In the genomic region with DNA sequence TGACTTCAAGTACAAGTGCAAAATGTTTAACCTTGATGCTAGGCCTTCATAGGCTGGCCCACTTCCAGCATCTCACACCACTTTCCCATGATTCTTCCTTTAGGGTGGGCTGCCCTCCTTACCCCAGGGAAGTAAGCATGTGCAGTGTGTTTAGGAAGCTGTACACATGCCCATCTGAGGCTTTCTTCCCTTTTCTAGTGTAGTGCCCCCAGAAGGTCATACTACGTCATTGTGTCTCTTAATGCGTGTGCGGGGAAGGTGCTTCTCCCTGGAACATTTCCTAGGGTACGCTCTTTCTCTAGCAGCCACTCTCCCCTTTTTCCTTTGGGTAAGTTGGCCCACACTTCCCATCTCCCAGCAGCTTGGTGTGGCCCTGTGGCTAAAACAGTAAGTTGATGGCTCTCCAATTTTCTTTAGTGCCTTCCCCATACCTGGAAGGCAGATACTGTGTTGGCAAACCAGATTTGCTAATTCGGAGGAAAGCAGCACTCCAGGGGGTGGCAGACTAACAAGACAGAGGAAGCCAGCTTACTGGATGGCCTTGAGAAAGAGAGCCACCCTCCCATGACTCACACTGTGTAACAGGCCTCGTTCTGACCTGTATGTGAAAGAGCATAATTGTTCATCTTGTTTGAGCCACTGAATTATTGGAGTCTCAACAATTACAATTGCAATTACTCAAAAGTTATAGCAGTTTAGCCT, we compare ENCODE assay signal across 9 cellular contexts. TPM values are rescaled to one million over a fixed set of nuclear protein-coding genes. Genes with fewer than 3 reads are reported as not detected.
DNase-seq lines count a peak whose midpoint lies in the region; ATAC-seq and TF ChIP-seq lines count a peak whose summit lies in the region.
"Had no signal": no experiment of that assay in that cellular context is flagged by ENCODE, and none has a peak within 500 bp of the region (broad histone marks: within the 10 kb centered on the region; RNA-seq: fewer than 3 reads in every experiment).

No MANE protein-coding gene starts in this region.

- ATAC-seq in gastroesophageal sphincter (no peak), GM21619 (IDR thresholded peaks at IDR 0.05; ENCODE audit: unreplicated experiment) (no peak)

- H3K4me1 ChIP-seq in HUES6 (ENCODE audit: control insufficient read depth, insufficient read depth, low read length) (peaks cover 45% of the 10 kb centered on the region), gastroesophageal sphincter (no peaks in the 10 kb centered on the region)

- peak; percentile 82 for DNase-seq in AG10803 (ENCODE audit: low read depth)
- DNase-seq in WERI-Rb-1 = peak; percentile 41
- DNase-seq in kidney tubule cell (ENCODE audit: low spot score) = peak; percentile 87
- DNase-seq in GM19238 (ENCODE audit: insufficient read length, low spot score) = no peak
- DNase-seq in NCI-H748 (lab: John Stamatoyannopoulos, UW; ENCODE audit: unreplicated experiment) = no peak
- DNase-seq: NCI-H2029 treated with DMSO at 0.1 percent for 48 hours had no signal

- TF ChIP-seq CTCF in AG10803 (conservative IDR thresholded peaks at IDR 0.05; ENCODE audit: low read length) (peak; percentile 27), WERI-Rb-1 (IDR thresholded peaks at IDR 0.05; ENCODE audit: low read depth, low read length) (peak; percentile 16; the same call in 1 of the 2 replicates), gastroesophageal sphincter (IDR thresholded peaks at IDR 0.05) (no peak)

- H3K9me3 ChIP-seq in HUES6 (ENCODE audit: control insufficient read depth, insufficient read depth, low read depth, low read length) = no peaks in the 10 kb centered on the region
- H3K9me3 ChIP-seq in WERI-Rb-1 (ENCODE audit: severe bottlenecking) = no peaks in the 10 kb centered on the region
- H3K9me3 ChIP-seq in gastroesophageal sphincter = no peaks in the 10 kb centered on the region

- H3K36me3 ChIP-seq in HUES6 (ENCODE audit: control insufficient read depth, insufficient read depth, low read length) (no peaks in the 10 kb centered on the region), WERI-Rb-1 (no peaks in the 10 kb centered on the region), gastroesophageal sphincter (no peaks in the 10 kb centered on the region)

- 63 to 71% methylated on average over 5 to 6 of the region's 6 CpGs for WGBS in gastroesophageal sphincter (ENCODE audit: low coverage in 1 of 2), 2 donors

- H3K4me3 ChIP-seq in AG10803 (ENCODE audit: low read length) = no peak overlapping the region
- no peak overlapping the region for H3K4me3 ChIP-seq in HUES6 (ENCODE audit: low read depth, low read length)
- no peak overlapping the region for H3K4me3 ChIP-seq in WERI-Rb-1 (ENCODE audit: low read depth, low read length)
- H3K4me3 ChIP-seq in gastroesophageal sphincter = no peak overlapping the region

- TF ChIP-seq EP300 in gastroesophageal sphincter (IDR thresholded peaks at IDR 0.05) = no peak

- no peak for TF ChIP-seq POLR2A in gastroesophageal sphincter (IDR thresholded peaks at IDR 0.05)

- peak overlapping the region; percentile 65 for H3K27ac ChIP-seq in HUES6 (ENCODE audit: low read depth, low read length)
- H3K27ac ChIP-seq in WERI-Rb-1 = no peak overlapping the region
- no peak overlapping the region for H3K27ac ChIP-seq in gastroesophageal sphincter

- H3K9ac ChIP-seq in HUES6 (ENCODE audit: low read length) = peak overlapping the region; percentile 60

- no peaks in the 10 kb centered on the region for H3K27me3 ChIP-seq in HUES6 (ENCODE audit: control insufficient read depth, insufficient read depth, low read length)
- no peaks in the 10 kb centered on the region for H3K27me3 ChIP-seq in WERI-Rb-1 (ENCODE audit: insufficient read depth, low read depth, severe bottlenecking)
- no peaks in the 10 kb centered on the region for H3K27me3 ChIP-seq in gastroesophageal sphincter

RNA-seq across cellular contexts. Expression of gene SULT6B1, which starts 1.1 kb away (rescaled TPM):
- not detected for total RNA-seq in gastroesophageal sphincter

RNA-seq across cellular contexts. Expression of gene CEBPZOS, which starts 6.7 kb away (rescaled TPM):
- 10 to 100 TPM; 21.0 to 37.4 (median 28.7) TPM for total RNA-seq in gastroesophageal sphincter

RNA-seq across cellular contexts. Expression of gene EIF2AK2, which starts 32.8 kb away (rescaled TPM):
- total RNA-seq in gastroesophageal sphincter = 10 to 100 TPM; 25.3 to 33.2 (median 29.9) TPM

RNA-seq across cellular contexts. Expression of gene CEBPZ, which starts 41.8 kb away (rescaled TPM):
- total RNA-seq in gastroesophageal sphincter = 10 to 100 TPM; 22.1 to 48.9 (median 41.8) TPM

RNA-seq across cellular contexts. Expression of gene NDUFAF7, which starts 41.9 kb away (rescaled TPM):
- 10 to 100 TPM; 18.1 to 23.2 (median 19.4) TPM for total RNA-seq in gastroesophageal sphincter

Comparison
In these comparisons a context has a peak if more than half of its experiments do, and no peak if none do; other contexts are left out.
1. DNase-seq: peak in AG10803 (single experiment), WERI-Rb-1 (single experiment) and kidney tubule cell (single experiment); none in GM19238 (single experiment) and NCI-H748 (single experiment).
2. CTCF ChIP-seq: peak in AG10803 (single experiment) and WERI-Rb-1 (single experiment); none in gastroesophageal sphincter (0 of 4).